In the genomic region with DNA sequence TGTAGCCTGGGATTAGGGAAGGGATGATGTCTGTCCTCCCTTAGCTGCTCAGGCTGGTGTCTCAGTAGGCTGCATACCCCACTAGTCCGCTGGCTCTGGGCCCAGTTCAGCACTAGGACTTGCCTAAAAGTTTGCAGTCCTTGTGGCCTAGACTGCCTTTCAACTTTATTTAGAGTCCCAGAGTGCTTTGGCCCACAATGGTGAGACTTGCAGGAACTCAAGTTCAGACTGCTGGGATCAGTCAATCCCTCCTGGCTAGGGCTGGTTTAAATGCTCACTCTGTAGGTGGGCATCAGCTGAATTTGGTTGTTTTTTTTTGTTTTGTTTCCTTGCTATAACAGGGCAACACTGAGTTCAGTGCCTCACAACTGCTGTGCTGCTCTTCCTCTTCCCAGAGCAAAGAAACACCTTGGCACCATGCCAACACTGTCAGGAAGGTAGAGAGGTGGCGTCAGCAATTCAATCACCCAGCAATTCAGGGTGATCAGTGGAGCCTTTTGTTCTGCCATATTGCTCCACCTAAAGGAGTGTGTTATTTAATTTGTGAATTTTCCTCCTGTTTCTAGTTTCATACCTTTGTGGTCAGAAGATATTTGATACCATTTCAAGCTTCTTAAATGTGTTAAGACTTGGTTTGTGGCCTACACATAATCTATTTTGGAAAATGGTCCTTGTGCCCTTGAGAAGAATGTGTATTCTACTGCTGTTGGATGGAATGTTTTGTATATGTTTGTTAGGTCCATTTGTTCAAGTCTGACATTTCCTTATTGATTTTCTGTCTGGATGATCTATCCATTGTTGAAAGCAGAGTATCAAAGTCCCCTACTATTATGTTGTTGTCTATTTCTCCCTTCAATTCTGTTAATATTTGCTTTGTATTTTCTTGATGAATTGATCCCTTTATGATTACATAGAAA, we compare ENCODE assay signal across 1 cellular context.
TF ChIP-seq lines count a peak whose summit lies in the region.

No MANE protein-coding gene starts in this region.

TF ChIP-seq in HepG2, 621 proteins besides CTCF, POLR2A, EP300 and RAD21 (continued from another document and continues in another):
- TF ChIP-seq ZHX2 (IDR thresholded peaks at IDR 0.05; ENCODE audit: low read depth) (no peak), ZHX2 (CRISPR knock-in tag; IDR thresholded peaks at IDR 0.05; ENCODE audit: borderline replicate concordance) (peak; percentile 82; the same call in 1 of the 2 replicates), PHF20 (CRISPR knock-in tag; IDR thresholded peaks at IDR 0.05) (no peak), ZNF224 (CRISPR knock-in tag; IDR thresholded peaks at IDR 0.05) (no peak), ONECUT2 (CRISPR knock-in tag; IDR thresholded peaks at IDR 0.05) (peak; percentile 98), NCOR1 (IDR thresholded peaks at IDR 0.05; ENCODE audit: borderline replicate concordance, low read length) (peak; percentile 93; the same call in 1 of the 2 replicates), SMARCC2 (IDR thresholded peaks at IDR 0.05) (peak; percentile 48; the same call in 1 of the 2 replicates), ZNF350 (CRISPR knock-in tag; IDR thresholded peaks at IDR 0.05; ENCODE audit: borderline replicate concordance, low read depth) (no peak), PREB (CRISPR knock-in tag; IDR thresholded peaks at IDR 0.05) (no peak), ZNF605 (CRISPR knock-in tag; IDR thresholded peaks at IDR 0.05) (no peak), JUN (CRISPR knock-in tag; IDR thresholded peaks at IDR 0.05) (peak; percentile 18; the same call in 1 of the 2 replicates), NFIB (CRISPR knock-in tag; IDR thresholded peaks at IDR 0.05; ENCODE audit: borderline replicate concordance) (peak; percentile 91; the same call in 1 of the 2 replicates), ZNF607 (CRISPR knock-in tag; IDR thresholded peaks at IDR 0.05; ENCODE audit: borderline replicate concordance) (0 out of 2 replicates have a peak, but pooled peaks have one; percentile 38), ZNF737 (CRISPR knock-in tag; IDR thresholded peaks at IDR 0.05; ENCODE audit: borderline replicate concordance) (no peak), FOXM1 (CRISPR knock-in tag; IDR thresholded peaks at IDR 0.05) (no peak), ZNF207 (IDR thresholded peaks at IDR 0.05; ENCODE audit: borderline replicate concordance) (no peak), GATAD1 (CRISPR knock-in tag; IDR thresholded peaks at IDR 0.05) (peak; percentile 46; the same call in 1 of the 2 replicates), ZNF343 (CRISPR knock-in tag; IDR thresholded peaks at IDR 0.05) (no peak), FOSL1 (CRISPR knock-in tag; IDR thresholded peaks at IDR 0.05; ENCODE audit: borderline replicate concordance) (no peak), GFI1 (CRISPR knock-in tag; IDR thresholded peaks at IDR 0.05; ENCODE audit: borderline replicate concordance) (no peak), IRX3 (CRISPR knock-in tag; IDR thresholded peaks at IDR 0.05; ENCODE audit: borderline replicate concordance, low read depth) (no peak), BHLHE40 (IDR thresholded peaks at IDR 0.05; ENCODE audit: low read length) (no peak), MIER2 (CRISPR knock-in tag; IDR thresholded peaks at IDR 0.05) (peak; percentile 33; the same call in 1 of the 2 replicates), ZNF788 (CRISPR knock-in tag; IDR thresholded peaks at IDR 0.05; ENCODE audit: borderline replicate concordance) (no peak), ZNF333 (CRISPR knock-in tag; IDR thresholded peaks at IDR 0.05; ENCODE audit: borderline replicate concordance) (no peak)
- TF ChIP-seq, protein P1, sequence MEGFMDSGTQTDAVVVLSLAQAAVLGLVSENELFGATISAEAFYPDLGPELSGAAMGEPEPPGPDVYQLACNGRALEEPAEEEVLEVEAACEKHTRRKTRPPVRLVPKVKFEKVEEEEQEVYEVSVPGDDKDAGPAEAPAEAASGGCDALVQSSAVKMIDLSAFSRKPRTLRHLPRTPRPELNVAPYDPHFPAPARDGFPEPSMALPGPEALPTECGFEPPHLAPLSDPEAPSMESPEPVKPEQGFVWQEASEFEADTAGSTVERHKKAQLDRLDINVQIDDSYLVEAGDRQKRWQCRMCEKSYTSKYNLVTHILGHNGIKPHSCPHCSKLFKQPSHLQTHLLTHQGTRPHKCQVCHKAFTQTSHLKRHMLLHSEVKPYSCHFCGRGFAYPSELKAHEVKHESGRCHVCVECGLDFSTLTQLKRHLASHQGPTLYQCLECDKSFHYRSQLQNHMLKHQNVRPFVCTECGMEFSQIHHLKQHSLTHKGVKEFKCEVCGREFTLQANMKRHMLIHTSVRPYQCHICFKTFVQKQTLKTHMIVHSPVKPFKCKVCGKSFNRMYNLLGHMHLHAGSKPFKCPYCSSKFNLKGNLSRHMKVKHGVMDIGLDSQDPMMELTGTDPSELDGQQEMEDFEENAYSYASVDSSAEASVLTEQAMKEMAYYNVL (CRISPR knock-in tag; IDR thresholded peaks at IDR 0.05; ENCODE audit: borderline replicate concordance) = peak; percentile 98
- TF ChIP-seq, protein P2, sequence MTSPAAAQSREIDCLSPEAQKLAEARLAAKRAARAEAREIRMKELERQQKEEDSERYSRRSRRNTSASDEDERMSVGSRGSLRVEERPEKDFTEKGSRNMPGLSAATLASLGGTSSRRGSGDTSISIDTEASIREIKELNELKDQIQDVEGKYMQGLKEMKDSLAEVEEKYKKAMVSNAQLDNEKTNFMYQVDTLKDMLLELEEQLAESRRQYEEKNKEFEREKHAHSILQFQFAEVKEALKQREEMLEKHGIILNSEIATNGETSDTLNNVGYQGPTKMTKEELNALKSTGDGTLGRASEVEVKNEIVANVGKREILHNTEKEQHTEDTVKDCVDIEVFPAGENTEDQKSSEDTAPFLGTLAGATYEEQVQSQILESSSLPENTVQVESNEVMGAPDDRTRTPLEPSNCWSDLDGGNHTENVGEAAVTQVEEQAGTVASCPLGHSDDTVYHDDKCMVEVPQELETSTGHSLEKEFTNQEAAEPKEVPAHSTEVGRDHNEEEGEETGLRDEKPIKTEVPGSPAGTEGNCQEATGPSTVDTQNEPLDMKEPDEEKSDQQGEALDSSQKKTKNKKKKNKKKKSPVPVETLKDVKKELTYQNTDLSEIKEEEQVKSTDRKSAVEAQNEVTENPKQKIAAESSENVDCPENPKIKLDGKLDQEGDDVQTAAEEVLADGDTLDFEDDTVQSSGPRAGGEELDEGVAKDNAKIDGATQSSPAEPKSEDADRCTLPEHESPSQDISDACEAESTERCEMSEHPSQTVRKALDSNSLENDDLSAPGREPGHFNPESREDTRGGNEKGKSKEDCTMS (CRISPR knock-in tag; conservative IDR thresholded peaks at IDR 0.05) = no peak
- TF ChIP-seq, protein P3, sequence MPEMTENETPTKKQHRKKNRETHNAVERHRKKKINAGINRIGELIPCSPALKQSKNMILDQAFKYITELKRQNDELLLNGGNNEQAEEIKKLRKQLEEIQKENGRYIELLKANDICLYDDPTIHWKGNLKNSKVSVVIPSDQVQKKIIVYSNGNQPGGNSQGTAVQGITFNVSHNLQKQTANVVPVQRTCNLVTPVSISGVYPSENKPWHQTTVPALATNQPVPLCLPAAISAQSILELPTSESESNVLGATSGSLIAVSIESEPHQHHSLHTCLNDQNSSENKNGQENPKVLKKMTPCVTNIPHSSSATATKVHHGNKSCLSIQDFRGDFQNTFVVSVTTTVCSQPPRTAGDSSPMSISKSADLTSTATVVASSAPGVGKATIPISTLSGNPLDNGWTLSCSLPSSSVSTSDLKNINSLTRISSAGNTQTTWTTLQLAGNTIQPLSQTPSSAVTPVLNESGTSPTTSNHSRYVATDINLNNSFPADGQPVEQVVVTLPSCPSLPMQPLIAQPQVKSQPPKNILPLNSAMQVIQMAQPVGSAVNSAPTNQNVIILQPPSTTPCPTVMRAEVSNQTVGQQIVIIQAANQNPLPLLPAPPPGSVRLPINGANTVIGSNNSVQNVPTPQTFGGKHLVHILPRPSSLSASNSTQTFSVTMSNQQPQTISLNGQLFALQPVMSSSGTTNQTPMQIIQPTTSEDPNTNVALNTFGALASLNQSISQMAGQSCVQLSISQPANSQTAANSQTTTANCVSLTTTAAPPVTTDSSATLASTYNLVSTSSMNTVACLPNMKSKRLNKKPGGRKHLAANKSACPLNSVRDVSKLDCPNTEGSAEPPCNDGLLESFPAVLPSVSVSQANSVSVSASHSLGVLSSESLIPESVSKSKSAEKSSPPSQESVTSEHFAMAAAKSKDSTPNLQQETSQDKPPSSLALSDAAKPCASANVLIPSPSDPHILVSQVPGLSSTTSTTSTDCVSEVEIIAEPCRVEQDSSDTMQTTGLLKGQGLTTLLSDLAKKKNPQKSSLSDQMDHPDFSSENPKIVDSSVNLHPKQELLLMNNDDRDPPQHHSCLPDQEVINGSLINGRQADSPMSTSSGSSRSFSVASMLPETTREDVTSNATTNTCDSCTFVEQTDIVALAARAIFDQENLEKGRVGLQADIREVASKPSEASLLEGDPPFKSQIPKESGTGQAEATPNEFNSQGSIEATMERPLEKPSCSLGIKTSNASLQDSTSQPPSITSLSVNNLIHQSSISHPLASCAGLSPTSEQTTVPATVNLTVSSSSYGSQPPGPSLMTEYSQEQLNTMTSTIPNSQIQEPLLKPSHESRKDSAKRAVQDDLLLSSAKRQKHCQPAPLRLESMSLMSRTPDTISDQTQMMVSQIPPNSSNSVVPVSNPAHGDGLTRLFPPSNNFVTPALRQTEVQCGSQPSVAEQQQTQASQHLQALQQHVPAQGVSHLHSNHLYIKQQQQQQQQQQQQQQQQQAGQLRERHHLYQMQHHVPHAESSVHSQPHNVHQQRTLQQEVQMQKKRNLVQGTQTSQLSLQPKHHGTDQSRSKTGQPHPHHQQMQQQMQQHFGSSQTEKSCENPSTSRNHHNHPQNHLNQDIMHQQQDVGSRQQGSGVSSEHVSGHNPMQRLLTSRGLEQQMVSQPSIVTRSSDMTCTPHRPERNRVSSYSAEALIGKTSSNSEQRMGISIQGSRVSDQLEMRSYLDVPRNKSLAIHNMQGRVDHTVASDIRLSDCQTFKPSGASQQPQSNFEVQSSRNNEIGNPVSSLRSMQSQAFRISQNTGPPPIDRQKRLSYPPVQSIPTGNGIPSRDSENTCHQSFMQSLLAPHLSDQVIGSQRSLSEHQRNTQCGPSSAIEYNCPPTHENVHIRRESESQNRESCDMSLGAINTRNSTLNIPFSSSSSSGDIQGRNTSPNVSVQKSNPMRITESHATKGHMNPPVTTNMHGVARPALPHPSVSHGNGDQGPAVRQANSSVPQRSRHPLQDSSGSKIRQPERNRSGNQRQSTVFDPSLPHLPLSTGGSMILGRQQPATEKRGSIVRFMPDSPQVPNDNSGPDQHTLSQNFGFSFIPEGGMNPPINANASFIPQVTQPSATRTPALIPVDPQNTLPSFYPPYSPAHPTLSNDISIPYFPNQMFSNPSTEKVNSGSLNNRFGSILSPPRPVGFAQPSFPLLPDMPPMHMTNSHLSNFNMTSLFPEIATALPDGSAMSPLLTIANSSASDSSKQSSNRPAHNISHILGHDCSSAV (CRISPR knock-in tag; IDR thresholded peaks at IDR 0.05; ENCODE audit: borderline replicate concordance) = no peak
